In genomic region chr21:34565238-34565637, GRCh38 we compare ENCODE assay signal across 22 cellular contexts. TPM values are rescaled to one million over a fixed set of nuclear protein-coding genes. Genes with fewer than 3 reads are reported as not detected.
DNase-seq lines count a peak whose midpoint lies in the region; ATAC-seq and TF ChIP-seq lines count a peak whose summit lies in the region.
"Had no signal": no experiment of that assay in that cellular context is flagged by ENCODE, and none has a peak within 500 bp of the region (broad histone marks: within the 10 kb centered on the region; RNA-seq: fewer than 3 reads in every experiment).

No MANE protein-coding gene starts in this region.

- peaks cover 60% of the 10 kb centered on the region for H3K9me3 ChIP-seq in BLaER1
- no peaks in the 10 kb centered on the region for H3K9me3 ChIP-seq in colonic mucosa
- H3K9me3 ChIP-seq in heart right ventricle: no peaks in the 10 kb centered on the region
- H3K9me3 ChIP-seq: BE2C, SJSA1 had no signal

- POLR2A ChIA-PET in MCF 10A (lab: Yijun Ruan, JAX): no interaction called here

- no peaks in the 10 kb centered on the region; the same call in 1 of the 2 replicates for H4K20me1 ChIP-seq in BLaER1

- no peaks in the 10 kb centered on the region for H3K4me1 Mint-ChIP-seq in MCF 10A (ENCODE audit: insufficient read depth, unreplicated experiment)
- peaks cover 17 to 37% of the 10 kb centered on the region in 2 donors for H3K4me1 Mint-ChIP-seq in stimulated activated naive B cell treated with anti-CD40 and anti-IgM and Interleukin-4, amounts not matched to agents 10 μg/mL and 1 μg/mL and 100 μg/mL, for 72 hours

- no peak overlapping the region for H3K9ac ChIP-seq in BLaER1
- no peak overlapping the region for H3K9ac ChIP-seq in colonic mucosa (ENCODE audit: low read depth in 2 of 2, low read length in 2 of 2)

- peaks cover 18% of the 10 kb centered on the region for H3K4me1 ChIP-seq in BLaER1
- peaks cover 5% of the 10 kb centered on the region for H3K4me1 ChIP-seq in colonic mucosa
- peaks cover 0 to 38% (median 23%) of the 10 kb centered on the region in 9 donors for H3K4me1 ChIP-seq in heart right ventricle
- H3K4me1 ChIP-seq: BE2C, SJSA1 had no signal

- CTCF ChIA-PET in MCF 10A (lab: Yijun Ruan, JAX): no interaction called here

- WGBS in heart right ventricle, 2 donors: 59 to 78% methylated on average over 4 of the region's 4 CpGs

- no peak overlapping the region for H3K27ac Mint-ChIP-seq in MCF 10A (ENCODE audit: low read depth, unreplicated experiment)
- H3K27ac Mint-ChIP-seq in stimulated activated naive B cell treated with anti-CD40 and anti-IgM and Interleukin-4, amounts not matched to agents 10 μg/mL and 1 μg/mL and 100 μg/mL, for 72 hours: no peak overlapping the region

- H3K9me3 Mint-ChIP-seq in MCF 10A (ENCODE audit: unreplicated experiment): no peaks in the 10 kb centered on the region
- peaks cover 11 to 16% of the 10 kb centered on the region in 2 donors for H3K9me3 Mint-ChIP-seq in stimulated activated naive B cell treated with anti-CD40 and anti-IgM and Interleukin-4, amounts not matched to agents 10 μg/mL and 1 μg/mL and 100 μg/mL, for 72 hours

- no peak overlapping the region for H3K4me3 Mint-ChIP-seq in MCF 10A (ENCODE audit: unreplicated experiment)
- no peak overlapping the region for H3K4me3 Mint-ChIP-seq in stimulated activated naive B cell treated with anti-CD40 and anti-IgM and Interleukin-4, amounts not matched to agents 10 μg/mL and 1 μg/mL and 100 μg/mL, for 72 hours

- TF ChIP-seq CTCF in colonic mucosa (IDR thresholded peaks at IDR 0.05): no peak
- TF ChIP-seq CTCF in heart right ventricle (IDR thresholded peaks at IDR 0.05): no peak
- TF ChIP-seq CTCF in MCF 10A (IDR thresholded peaks at IDR 0.05; ENCODE audit: unreplicated experiment): no peak

- no peak overlapping the region for H3K27ac ChIP-seq in BLaER1
- no peak overlapping the region for H3K27ac ChIP-seq in colonic mucosa
- peak overlapping the region in 8 of 10 donors; percentile 36 to 75 (median 68) for H3K27ac ChIP-seq in heart right ventricle
- H3K27ac ChIP-seq: SJSA1 had no signal

- ATAC-seq in heart right ventricle: peak; percentile 54 to 90 (median 82)
- ATAC-seq in stimulated activated naive B cell treated with anti-CD40 and anti-IgM and Interleukin-4, amounts not matched to agents 10 μg/mL and 1 μg/mL and 100 μg/mL, for 72 hours (replicated peaks): no peak
- ATAC-seq: PC-3 had no signal

- H3K36me3 Mint-ChIP-seq in MCF 10A (ENCODE audit: insufficient read depth, unreplicated experiment): peaks cover 6% of the 10 kb centered on the region
- H3K36me3 Mint-ChIP-seq in stimulated activated naive B cell treated with anti-CD40 and anti-IgM and Interleukin-4, amounts not matched to agents 10 μg/mL and 1 μg/mL and 100 μg/mL, for 72 hours: peaks cover 25 to 47% of the 10 kb centered on the region in 2 donors

- H3K4me3 ChIP-seq in BLaER1 (no peak overlapping the region), colonic mucosa (no peak overlapping the region), heart right ventricle (no peak overlapping the region)
- H3K4me3 ChIP-seq: SJSA1 had no signal

- intact Hi-C loops in colonic mucosa (cut with DNase I): no loop called here
- intact Hi-C loops in heart right ventricle (cut with DNase I): no loop called here
- intact Hi-C loops in MCF 10A (cut with micrococcal nuclease): no loop called here

- H3K36me3 ChIP-seq in BLaER1: peaks cover 32% of the 10 kb centered on the region
- H3K36me3 ChIP-seq in colonic mucosa: no peaks in the 10 kb centered on the region
- H3K36me3 ChIP-seq in heart right ventricle: peaks cover 0 to 4% (median 0%) of the 10 kb centered on the region in 9 donors
- H3K36me3 ChIP-seq: BE2C, SJSA1 had no signal

- DNase-seq in colonic mucosa (peak; percentile 9), heart right ventricle (no peak), islet precursor cell (peak; percentile 26), MCF 10A (ENCODE audit: unreplicated experiment) (no peak), NCI-H526 (lab: John Stamatoyannopoulos, UW) (no peak)
- no peak for DNase-seq in stimulated activated naive B cell treated with anti-CD40 and anti-IgM and Interleukin-4, amounts not matched to agents 10 μg/mL and 1 μg/mL and 100 μg/mL, for 72 hours
- DNase-seq: 8988T; ACHN; BE2C; Calu3; DMS79 treated with DMSO at 0.1 percent for 48 hours; H7; KG1; MM.1S; NCI-H2029; NCI-H446; NCI-H524 treated with DMSO at 0.1 percent for 48 hours; NCI-H82; NK-92 treated with Interleukin-12 subunit alpha and Interleukin-12 subunit beta, amount 100 ng/mL, for 24 hours; PC-3 had no signal

- H3K27me3 ChIP-seq in BLaER1 (no peaks in the 10 kb centered on the region), colonic mucosa (no peaks in the 10 kb centered on the region), heart right ventricle (no peaks in the 10 kb centered on the region)
- H3K27me3 ChIP-seq: BE2C, SJSA1 had no signal

- no TSS peak for BruUV-seq in MCF 10A (replicated peaks; lab: Mats Ljungman, UMichigan)

- peak overlapping the region; percentile 22; the same call in 1 of the 2 replicates for H3K4me2 ChIP-seq in BLaER1

- H3K27me3 Mint-ChIP-seq in MCF 10A (ENCODE audit: insufficient read depth, unreplicated experiment): no peaks in the 10 kb centered on the region
- H3K27me3 Mint-ChIP-seq in stimulated activated naive B cell treated with anti-CD40 and anti-IgM and Interleukin-4, amounts not matched to agents 10 μg/mL and 1 μg/mL and 100 μg/mL, for 72 hours: no peaks in the 10 kb centered on the region

RNA-seq across cellular contexts. Expression of gene RCAN1, which starts 49.7 kb away (rescaled TPM):
- total RNA-seq in colonic mucosa (10 to 100 TPM; 38.0 to 68.7 TPM), heart right ventricle (100 to 1,000 TPM in 3 of 10 donors, 10 to 100 TPM in 7; 30.8 to 389 (median 62.2) TPM), MCF 10A (2022) (11.9 and 18.4 TPM in 2 replicates)
- polyA plus RNA-seq in heart right ventricle: 10 to 100 TPM; 24.1 to 62.2 TPM

RNA-seq across cellular contexts. Expression of gene KCNE1, which starts 53.2 kb away (rescaled TPM):
- total RNA-seq in colonic mucosa: under 1 TPM in 1 of 2 donors, not detected in 1; 0.11 TPM
- total RNA-seq in heart right ventricle: 10 to 100 TPM in 2 of 10 donors, 1 to 10 TPM in 8; 4.7 to 15.5 (median 7.5) TPM
- polyA plus RNA-seq in heart right ventricle: 1 to 10 TPM in 1 of 2 donors, under 1 TPM in 1; 0.75 to 2.4 TPM
- total RNA-seq in MCF 10A (2022): 0.14 and 0.20 TPM in 2 replicates

Comparison
In these comparisons a context has a peak if more than half of its experiments do, and no peak if none do; other contexts are left out.
1. H3K27ac ChIP-seq: peak in heart right ventricle (8 of 10); none in BLaER1 (single experiment) and colonic mucosa (single experiment).
2. DNase-seq: peak in colonic mucosa (single experiment) and islet precursor cell (single experiment); none in heart right ventricle (0 of 2), MCF 10A (single experiment), NCI-H526 (0 of 2) and stimulated activated naive B cell treated with anti-CD40 and anti-IgM and Interleukin-4, amounts not matched to agents 10 μg/mL and 1 μg/mL and 100 μg/mL, for 72 hours (single experiment).
3. ATAC-seq: peak in heart right ventricle (8 of 8); none in stimulated activated naive B cell treated with anti-CD40 and anti-IgM and Interleukin-4, amounts not matched to agents 10 μg/mL and 1 μg/mL and 100 μg/mL, for 72 hours (0 of 2).